8 cellular contexts compared by ENCODE assay signal in genomic region chr6:33126101-33126714, GRCh38. TPM values are rescaled to one million over a fixed set of nuclear protein-coding genes. Genes with fewer than 3 reads are reported as not detected.
DNase-seq lines count a peak whose midpoint lies in the region; ATAC-seq and TF ChIP-seq lines count a peak whose summit lies in the region.

No MANE protein-coding gene starts in this region.

- H3K4me3 ChIP-seq in HEK293 (ENCODE audit: low read depth, low read length) (no peak overlapping the region), right atrium auricular region (no peak overlapping the region)

- H3K9me3 Mint-ChIP-seq in activated naive CD8-positive, alpha-beta T cell treated with anti-CD3 and anti-CD28 coated beads for 36 hours = peaks cover 11% of the 10 kb centered on the region

- no peak overlapping the region for H3K4me3 Mint-ChIP-seq in activated naive CD8-positive, alpha-beta T cell treated with anti-CD3 and anti-CD28 coated beads for 36 hours

- H3K4me1 ChIP-seq in HEK293 (ENCODE audit: control insufficient read depth, insufficient read depth, low read length) (no peaks in the 10 kb centered on the region), right atrium auricular region (no peaks in the 10 kb centered on the region)

- CTCF ChIA-PET in HEK293 (lab: Yijun Ruan, JAX) = interaction anchor here (0.6 to 9.8 kb wide), 27 partner anchors 8 to 503 kb away, joined by 3 to 176 read pairs (median 4); no protein-coding TSS in a partner anchor

- no peaks in the 10 kb centered on the region for H3K9me3 ChIP-seq in HEK293 (ENCODE audit: control insufficient read depth, insufficient read depth, low read depth, low read length)
- H3K9me3 ChIP-seq in right atrium auricular region = peaks cover 0 to 8% of the 10 kb centered on the region in 2 donors

- H3K36me3 Mint-ChIP-seq in activated naive CD8-positive, alpha-beta T cell treated with anti-CD3 and anti-CD28 coated beads for 36 hours = no peaks in the 10 kb centered on the region

- no peak overlapping the region for H3K27ac Mint-ChIP-seq in activated naive CD8-positive, alpha-beta T cell treated with anti-CD3 and anti-CD28 coated beads for 36 hours

- H3K27me3 ChIP-seq in right atrium auricular region = no peaks in the 10 kb centered on the region

- peak; percentile 58 for TF ChIP-seq CTCF in AG09319 (IDR thresholded peaks at IDR 0.05; ENCODE audit: low read depth, low read length)
- TF ChIP-seq CTCF in HEK293 (tag by site-specific recombination; IDR thresholded peaks at IDR 0.05) = no peak
- TF ChIP-seq CTCF in right atrium auricular region (IDR thresholded peaks at IDR 0.05) = peak in 1 of 2 donors; percentile 67

- ATAC-seq in GM18867 (IDR thresholded peaks at IDR 0.05; ENCODE audit: unreplicated experiment) (no peak), HG03280 (IDR thresholded peaks at IDR 0.05; ENCODE audit: unreplicated experiment) (no peak)

- no peaks in the 10 kb centered on the region for H3K36me3 ChIP-seq in HEK293 (ENCODE audit: control insufficient read depth in 2 of 2, insufficient read depth in 1 of 2, low read length in 2 of 2)
- H3K36me3 ChIP-seq in right atrium auricular region = no peaks in the 10 kb centered on the region

- no peaks in the 10 kb centered on the region for H3K27me3 Mint-ChIP-seq in activated naive CD8-positive, alpha-beta T cell treated with anti-CD3 and anti-CD28 coated beads for 36 hours

- H3K27ac ChIP-seq in HEK293 (ENCODE audit: extremely low read depth, low read depth, low read length) (no peak overlapping the region), right atrium auricular region (no peak overlapping the region)

- POLR2A ChIA-PET in HEK293 (lab: Yijun Ruan, JAX) = interaction anchor here (0.8 to 1.2 kb wide), 2 partner anchors 122 to 123 kb away, joined by 3 read pairs; no protein-coding TSS in a partner anchor

- DNase-seq in AG09319 (ENCODE audit: extremely low read depth, low read depth) (no peak), SKM-1 treated with dmso at 0.1 percent for 144 hours (lab: John Stamatoyannopoulos, UW; ENCODE audit: unreplicated experiment) (peak; percentile 52), right atrium auricular region (ENCODE audit: low spot score) (peak; percentile 77)
- DNase-seq in activated naive CD8-positive, alpha-beta T cell treated with anti-CD3 and anti-CD28 coated beads for 36 hours = peak; percentile 46
- peak; percentile 79 for DNase-seq in stimulated activated CD4-positive, alpha-beta T cell treated with anti-CD3 and anti-CD28 coated beads, Interleukin-15, amount 100 ng/mL, for 24 hours

- H3K4me1 Mint-ChIP-seq in activated naive CD8-positive, alpha-beta T cell treated with anti-CD3 and anti-CD28 coated beads for 36 hours = no peaks in the 10 kb centered on the region

TF ChIP-seq in HEK293, 187 proteins besides CTCF, POLR2A, EP300 and RAD21:
- TF ChIP-seq ZEB2 (tag by site-specific recombination; IDR thresholded peaks at IDR 0.05) = no peak
- TF ChIP-seq ZNF654 (tag by site-specific recombination; IDR thresholded peaks at IDR 0.05; ENCODE audit: low read depth) = peak; percentile 14

RNA-seq across cellular contexts. Expression of gene HLA-DPB1, which starts 50.4 kb away (rescaled TPM):
- 1 to 10 TPM; 8.2 to 9.3 TPM for total RNA-seq in activated naive CD8-positive, alpha-beta T cell treated with anti-CD3 and anti-CD28 coated beads for 36 hours
- total RNA-seq in right atrium auricular region = 10 to 100 TPM; 22.0 to 76.7 TPM

RNA-seq across cellular contexts. Expression of gene HLA-DPA1, which starts 52.8 kb away (rescaled TPM):
- total RNA-seq in activated naive CD8-positive, alpha-beta T cell treated with anti-CD3 and anti-CD28 coated beads for 36 hours = 10 to 100 TPM; 14.7 to 16.3 TPM
- 10 to 100 TPM; 13.1 to 60.5 TPM for total RNA-seq in right atrium auricular region
